In genomic region chr9:128293091-128293490, GRCh38 we compare ENCODE assay signal across 24 cellular contexts.
"Had no signal": no experiment of that assay in that cellular context is flagged by ENCODE, and none has a peak within 500 bp of the region (broad histone marks: within the 10 kb centered on the region; RNA-seq: fewer than 3 reads in every experiment).

No MANE protein-coding gene starts in this region.

- H3K36me3 ChIP-seq: right lobe of liver had no signal

- H3K4me3 ChIP-seq: coronary artery, heart left ventricle, lung, prostate gland, right lobe of liver, testis, tibial nerve had no signal

- H3K27ac ChIP-seq: coronary artery, heart left ventricle, parathyroid adenoma, prostate gland, right lobe of liver, testis, tibial nerve had no signal

- H3K27ac Mint-ChIP-seq: endodermal cell; natural killer cell treated with Interleukin-12 subunit alpha and Interleukin-12 subunit beta and Interleukin-15 and Interleukin-18, amount 100 ng/mL, for 72 hours; stimulated activated effector memory CD8-positive, alpha-beta T cell treated with anti-CD3 and anti-CD28 coated beads, Interleukin-12 subunit alpha, Interleukin-12 subunit beta, amount 100 ng/mL, for 72 hours; stimulated activated naive CD8-positive, alpha-beta T cell treated with anti-CD3 and anti-CD28 coated beads, Interleukin-15, Interleukin-2, amounts not matched to agents 100 ng/mL and 50 ng/mL, for 24 hours had no signal

- H3K36me3 Mint-ChIP-seq: natural killer cell treated with Interleukin-12 subunit alpha and Interleukin-12 subunit beta and Interleukin-15 and Interleukin-18, amount 100 ng/mL, for 72 hours had no signal

- H3K27me3 ChIP-seq: heart left ventricle, right lobe of liver, testis, tibial nerve had no signal

- H2AFZ ChIP-seq: parathyroid adenoma had no signal

- FAIRE-seq: endothelial cell of umbilical vein had no signal

- H3K27me3 Mint-ChIP-seq: natural killer cell treated with Interleukin-12 subunit alpha and Interleukin-12 subunit beta and Interleukin-15 and Interleukin-18, amount 100 ng/mL, for 72 hours; stimulated activated naive CD8-positive, alpha-beta T cell treated with anti-CD3 and anti-CD28 coated beads, Interleukin-15, Interleukin-2, amounts not matched to agents 100 ng/mL and 50 ng/mL, for 24 hours had no signal

- H3K9ac ChIP-seq: parathyroid adenoma had no signal

- H3K4me1 ChIP-seq: parathyroid adenoma, prostate gland, testis, tibial nerve had no signal

- ATAC-seq: heart left ventricle; left colon; left ventricle myocardium superior; natural killer cell treated with Interleukin-12 subunit alpha and Interleukin-12 subunit beta and Interleukin-15 and Interleukin-18, amount 100 ng/mL, for 72 hours; right lobe of liver; stimulated activated effector memory CD8-positive, alpha-beta T cell treated with anti-CD3 and anti-CD28 coated beads, Interleukin-12 subunit alpha, Interleukin-12 subunit beta, amount 100 ng/mL, for 72 hours had no signal

- H3K4me1 Mint-ChIP-seq: endodermal cell; stimulated activated effector memory CD8-positive, alpha-beta T cell treated with anti-CD3 and anti-CD28 coated beads, Interleukin-12 subunit alpha, Interleukin-12 subunit beta, amount 100 ng/mL, for 72 hours had no signal

- H3K9me3 ChIP-seq: heart left ventricle, prostate gland, right lobe of liver, testis, tibial nerve had no signal

- DNase-seq: effector CD4-positive, alpha-beta T cell; endodermal cell; erythroblast; foreskin melanocyte; heart left ventricle; hippocampal formation; left colon; left ventricle myocardium superior; mesenchymal stem cell; midbrain; occipital lobe; right lobe of liver; stimulated activated CD4-positive, alpha-beta T cell treated with anti-CD3 and anti-CD28 coated beads, Interleukin-4, amount 100 ng/mL, for 1 hour; stimulated activated CD8-positive, alpha-beta memory T cell treated with anti-CD3 and anti-CD28 coated beads, Interleukin-4, amount 100 ng/mL, for 48 hours; testis had no signal

- H3K79me2 ChIP-seq: parathyroid adenoma had no signal

- H3K9me3 Mint-ChIP-seq: endodermal cell; natural killer cell treated with Interleukin-12 subunit alpha and Interleukin-12 subunit beta and Interleukin-15 and Interleukin-18, amount 100 ng/mL, for 72 hours; stimulated activated effector memory CD8-positive, alpha-beta T cell treated with anti-CD3 and anti-CD28 coated beads, Interleukin-12 subunit alpha, Interleukin-12 subunit beta, amount 100 ng/mL, for 72 hours; stimulated activated naive CD8-positive, alpha-beta T cell treated with anti-CD3 and anti-CD28 coated beads, Interleukin-15, Interleukin-2, amounts not matched to agents 100 ng/mL and 50 ng/mL, for 24 hours had no signal

- H3K4me3 Mint-ChIP-seq: endodermal cell; natural killer cell treated with Interleukin-12 subunit alpha and Interleukin-12 subunit beta and Interleukin-15 and Interleukin-18, amount 100 ng/mL, for 72 hours; stimulated activated effector memory CD8-positive, alpha-beta T cell treated with anti-CD3 and anti-CD28 coated beads, Interleukin-12 subunit alpha, Interleukin-12 subunit beta, amount 100 ng/mL, for 72 hours; stimulated activated naive CD8-positive, alpha-beta T cell treated with anti-CD3 and anti-CD28 coated beads, Interleukin-15, Interleukin-2, amounts not matched to agents 100 ng/mL and 50 ng/mL, for 24 hours had no signal
